ENCODE assay signal across 7 cellular contexts in genomic region chr15:42123546-42123945, GRCh38. TPM values are rescaled to one million over a fixed set of nuclear protein-coding genes. Genes with fewer than 3 reads are reported as not detected.
"Had no signal": no experiment of that assay in that cellular context is flagged by ENCODE, and none has a peak within 500 bp of the region (broad histone marks: within the 10 kb centered on the region; RNA-seq: fewer than 3 reads in every experiment).

No MANE protein-coding gene starts in this region.

- H3K4me3 ChIP-seq: GM23338, K562 had no signal

- H3K9me3 Mint-ChIP-seq: GM23338, H9, HFFc6 had no signal

- H3K27ac Mint-ChIP-seq: GM23338, H9, HFFc6 had no signal

- DNase-seq: H9, HCEC 1CT, HFFc6, IMR-90 had no signal

- H3K4me3 Mint-ChIP-seq: GM23338, H9, HFFc6 had no signal

- ATAC-seq: GM23338, K562 had no signal

RNA-seq across cellular contexts. Expression of gene PLA2G4D, which starts 29.2 kb away (rescaled TPM):
- total RNA-seq: HFFc6, IMR-90 had no signal

RNA-seq across cellular contexts. Expression of gene PLA2G4F, which starts 32.9 kb away (rescaled TPM):
- total RNA-seq: GM23338, H1, H9, HFFc6, IMR-90 had no signal
